In genomic region chr14:68363401-68363800, GRCh38 we compare ENCODE assay signal across 11 cellular contexts.
DNase-seq lines count a peak whose midpoint lies in the region; ATAC-seq and TF ChIP-seq lines count a peak whose summit lies in the region.
"Had no signal": no experiment of that assay in that cellular context is flagged by ENCODE, and none has a peak within 500 bp of the region (broad histone marks: within the 10 kb centered on the region; RNA-seq: fewer than 3 reads in every experiment).

No MANE protein-coding gene starts in this region.

- H3K9me3 ChIP-seq in PC-3 (ENCODE audit: low read length) (no peaks in the 10 kb centered on the region), hepatocyte (ENCODE audit: low read depth) (no peaks in the 10 kb centered on the region)

- H3K79me2 ChIP-seq in PC-3 (ENCODE audit: low read length) (no peaks in the 10 kb centered on the region), hepatocyte (no peaks in the 10 kb centered on the region)

- no peaks in the 10 kb centered on the region for H3K36me3 ChIP-seq in PC-3 (ENCODE audit: low read depth, low read length)
- no peaks in the 10 kb centered on the region for H3K36me3 ChIP-seq in hepatocyte (replicated peaks; ENCODE audit: insufficient read depth, low read depth)

- no TSS peak for BruUV-seq in PC-3 (replicated peaks; lab: Mats Ljungman, UMichigan)

- CTCF ChIA-PET in PC-3 (lab: Charles Lee): interaction anchor here (0.6 to 1.2 kb wide), 4 partner anchors 11 to 108 kb away, joined by 3 read pairs; no protein-coding TSS in a partner anchor

- H3K9ac ChIP-seq in PC-3 (ENCODE audit: low read length): no peak overlapping the region

- intact Hi-C loops in PC-3 (cut with micrococcal nuclease): loop anchor here (5.0 to 10.0 kb wide), 4 partner anchors 111 to 424 kb away; no protein-coding TSS in a partner anchor

- H4K20me1 ChIP-seq in PC-3 (ENCODE audit: low read length) (no peaks in the 10 kb centered on the region), hepatocyte (ENCODE audit: insufficient read depth, poor library complexity, severe bottlenecking) (no peaks in the 10 kb centered on the region)

- ATAC-seq in PC-3: peak; percentile 27
- ATAC-seq in GM18873 (IDR thresholded peaks at IDR 0.05; ENCODE audit: low FRiP score, unreplicated experiment): no peak
- no peak for ATAC-seq in GM18868 (IDR thresholded peaks at IDR 0.05; ENCODE audit: unreplicated experiment)

- H3K4me3 ChIP-seq in PC-3 (ENCODE audit: low read length) (no peak overlapping the region), hepatocyte (no peak overlapping the region)

- no peak for DNase-seq in GM10266 (ENCODE audit: extremely low spot score)
- no peak for DNase-seq in PC-3
- DNase-seq in hepatocyte (ENCODE audit: low spot score): no peak
- DNase-seq in progenitor cell of endocrine pancreas (ENCODE audit: low spot score, unreplicated experiment): no peak
- DNase-seq in NCI-H2171 (lab: John Stamatoyannopoulos, UW): no peak
- DNase-seq in DMS79 treated with DMSO at 0.1 percent for 48 hours (lab: John Stamatoyannopoulos, UW): no peak
- DNase-seq: NCI-H446 treated with DMSO at 0.1 percent for 48 hours had no signal

- H3K27ac ChIP-seq in PC-3 (ENCODE audit: low read length): no peak overlapping the region
- H3K27ac ChIP-seq in hepatocyte: peak overlapping the region; percentile 92
- H3K27ac ChIP-seq: epithelial cell of prostate had no signal

- no peaks in the 10 kb centered on the region for H3K9me3 Mint-ChIP-seq in progenitor cell of endocrine pancreas (ENCODE audit: low read depth)

- TF ChIP-seq CTCF in GM10266 (IDR thresholded peaks at IDR 0.05; ENCODE audit: control insufficient read depth, insufficient read depth, low read depth, missing control alignments) (peak; percentile 15), PC-3 (conservative IDR thresholded peaks at IDR 0.05; ENCODE audit: low read depth, low read length) (peak; percentile 53), hepatocyte (IDR thresholded peaks at IDR 0.05; ENCODE audit: poor library complexity) (peak; percentile 23), progenitor cell of endocrine pancreas (IDR thresholded peaks at IDR 0.05; ENCODE audit: unreplicated experiment) (peak; percentile 29)

- H2AFZ ChIP-seq in PC-3 (ENCODE audit: low read length) (no peak overlapping the region), hepatocyte (peak overlapping the region; percentile 55)

- no peaks in the 10 kb centered on the region for H3K27me3 ChIP-seq in PC-3 (ENCODE audit: low read length)
- no peaks in the 10 kb centered on the region for H3K27me3 ChIP-seq in hepatocyte

- H3K4me2 ChIP-seq in PC-3 (ENCODE audit: low read length): no peak overlapping the region
- peak overlapping the region; percentile 13 for H3K4me2 ChIP-seq in hepatocyte

- H3K27me3 Mint-ChIP-seq in progenitor cell of endocrine pancreas: no peaks in the 10 kb centered on the region
- H3K27me3 Mint-ChIP-seq: activated naive CD8-positive, alpha-beta T cell had no signal

- POLR2A ChIA-PET in PC-3 (lab: Charles Lee; ENCODE audit: unreplicated experiment): interaction anchor here (0.5 to 0.6 kb wide), 2 partner anchors 49 to 203 kb away, joined by 3 to 6 read pairs; no protein-coding TSS in a partner anchor

- peaks cover 53% of the 10 kb centered on the region for H3K4me1 Mint-ChIP-seq in progenitor cell of endocrine pancreas (ENCODE audit: low read depth)

- peaks cover 39% of the 10 kb centered on the region for H3K4me1 ChIP-seq in PC-3 (ENCODE audit: insufficient read depth, low read length)
- H3K4me1 ChIP-seq in hepatocyte (ENCODE audit: insufficient read depth): peaks cover 43% of the 10 kb centered on the region

- no peak overlapping the region for H3K4me3 Mint-ChIP-seq in progenitor cell of endocrine pancreas (ENCODE audit: low read depth)
- H3K4me3 Mint-ChIP-seq: activated naive CD8-positive, alpha-beta T cell had no signal

- no peaks in the 10 kb centered on the region for H3F3A ChIP-seq in PC-3 (ENCODE audit: low read length, unreplicated experiment)

- 63% methylated on average over 10 of the region's 10 CpGs for WGBS in hepatocyte (ENCODE audit: low lambda C conversion rate, missing lambda C conversion rate)

- peak overlapping the region; percentile 96 for H3K27ac Mint-ChIP-seq in progenitor cell of endocrine pancreas
- H3K27ac Mint-ChIP-seq: activated naive CD8-positive, alpha-beta T cell had no signal

- H3K9me2 ChIP-seq in PC-3 (replicated peaks; ENCODE audit: low read length) (no peaks in the 10 kb centered on the region), hepatocyte (replicated peaks; ENCODE audit: insufficient read depth) (no peaks in the 10 kb centered on the region)

- H3K36me3 Mint-ChIP-seq in progenitor cell of endocrine pancreas (ENCODE audit: insufficient read depth): no peaks in the 10 kb centered on the region
